ENCODE assay signal across 8 cellular contexts in the genomic region with DNA sequence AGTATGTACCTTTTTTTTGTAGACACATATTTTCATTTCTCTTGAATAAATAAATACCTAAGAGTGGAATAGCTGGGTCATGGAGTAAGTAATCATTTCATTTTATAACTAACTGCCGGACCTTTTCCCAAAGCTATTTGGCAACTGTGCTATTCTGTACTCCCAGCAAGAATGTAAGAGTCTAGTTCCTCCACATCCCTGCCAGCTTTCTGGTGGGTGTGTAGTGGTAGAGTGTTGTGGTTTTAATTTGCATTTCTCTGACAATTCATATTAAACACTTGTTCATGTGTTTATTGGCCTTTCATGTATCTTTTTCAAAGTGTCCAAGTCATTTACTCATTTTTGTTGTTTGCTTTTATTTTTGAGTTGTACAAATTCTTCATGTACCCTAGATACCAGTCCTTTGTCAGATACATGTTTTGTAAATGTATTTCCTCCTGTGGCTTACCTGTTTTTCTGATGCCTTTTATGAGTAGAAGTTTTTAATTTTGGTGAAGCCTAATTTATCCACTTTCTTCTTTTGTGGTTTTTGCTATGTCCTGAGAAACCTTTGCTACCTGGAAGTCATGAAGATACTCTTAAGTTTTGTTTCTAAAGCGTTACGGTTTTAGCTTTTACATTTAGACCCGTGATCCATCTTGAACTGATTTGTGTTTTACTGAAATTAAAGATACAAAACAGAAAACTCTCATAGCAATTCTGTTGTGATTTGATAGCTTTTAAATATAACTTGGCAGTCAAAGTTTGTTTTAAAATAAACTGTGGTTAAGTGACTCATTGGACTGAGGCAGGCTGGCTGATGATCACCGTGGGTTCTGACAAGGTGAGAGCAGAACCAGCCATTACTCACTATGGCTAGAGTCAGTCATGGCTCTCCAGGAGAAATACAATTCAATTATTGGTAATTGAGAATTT. TPM values are rescaled to one million over a fixed set of nuclear protein-coding genes. Genes with fewer than 3 reads are reported as not detected.
A peak's percentile ranks its signal among the peaks of the same experiment; 100 is the strongest.
DNase-seq lines count a peak whose midpoint lies in the region; FAIRE-seq and TF ChIP-seq lines count a peak whose summit lies in the region.

No MANE protein-coding gene starts in this region.

- peak; percentile 79 for FAIRE-seq in GM12892 (lab: Jason Lieb, UNC)
- peak; percentile 91 for FAIRE-seq in RCC 7860 (lab: Jason Lieb, UNC)

- no peak for TF ChIP-seq CTCF in astrocyte of the spinal cord (IDR thresholded peaks at IDR 0.05; ENCODE audit: low read depth, low read length)
- no peak for TF ChIP-seq CTCF in uterus (IDR thresholded peaks at IDR 0.05)

- H3K27ac ChIP-seq in uterus, result peak overlapping the region; percentile 18 to 31

- H3K4me1 ChIP-seq in uterus, result peaks cover 0 to 36% of the 10 kb centered on the region in 2 donors

- H3K9me3 ChIP-seq in uterus, result no peaks in the 10 kb centered on the region

- DNase-seq in GM12892 (ENCODE audit: insufficient read length) (no peak), RCC 7860 (ENCODE audit: low spot score) (peak; percentile 20), astrocyte of the spinal cord (ENCODE audit: low read depth, low spot score) (peak; percentile 88), myocyte (ENCODE audit: low read depth) (peak; percentile 86), uterus (no peak), SHP77 treated with DMSO at 0.1 percent for 48 hours (lab: John Stamatoyannopoulos, UW) (no peak), NCI-H1048 (lab: John Stamatoyannopoulos, UW) (no peak), superior temporal gyrus (ENCODE audit: extremely low spot score) (no peak)

- no peaks in the 10 kb centered on the region for H3K36me3 ChIP-seq in uterus

- no peak overlapping the region for H3K4me3 ChIP-seq in astrocyte of the spinal cord (ENCODE audit: low read depth, low read length)
- H3K4me3 ChIP-seq in uterus, result no peak overlapping the region

- TF ChIP-seq POLR2A in GM12892 (IDR thresholded peaks at IDR 0.05; ENCODE audit: low read depth, low read length) (no peak), uterus (IDR thresholded peaks at IDR 0.05) (no peak)

- intact Hi-C loops in uterus (cut with DNase I; ENCODE audit: low total_unique reads), result no loop called here

- no peaks in the 10 kb centered on the region for H3K27me3 ChIP-seq in uterus

- in situ Hi-C loops in astrocyte of the spinal cord (cut with HindIII; ENCODE audit: low sequenced_read_pairs), result no loop called here

RNA-seq across cellular contexts. Expression of gene MYLIP, which starts 7.9 kb away (rescaled TPM):
- polyA plus RNA-seq in GM12892 (2012; ENCODE audit: missing spikeins), result 20.0 TPM
- total RNA-seq in myocyte (23.2 and 25.7 TPM in 2 replicates), uterus (10 to 100 TPM; 11.5 to 79.2 (median 58.7) TPM)
- polyA plus RNA-seq in myocyte (2012), result 3.9 TPM

Comparison
In these comparisons a context has a peak if more than half of its experiments do, and no peak if none do; other contexts are left out.
1. DNase-seq: peak in RCC 7860 (single experiment), astrocyte of the spinal cord (single experiment) and myocyte (single experiment); none in GM12892 (single experiment), uterus (0 of 2), SHP77 treated with DMSO at 0.1 percent for 48 hours (single experiment), NCI-H1048 (single experiment) and superior temporal gyrus (single experiment).